In genomic region chr11:73661035-73661628, GRCh38 we compare ENCODE assay signal across 1 cellular context.
A peak's percentile ranks its signal among the peaks of the same experiment; 100 is the strongest.
TF ChIP-seq lines count a peak whose summit lies in the region.

No MANE protein-coding gene starts in this region.

TF ChIP-seq in HEK293, 187 proteins besides CTCF, POLR2A, EP300 and RAD21 (continued from another document):
- no peak for TF ChIP-seq ZBTB6 (tag by site-specific recombination; IDR thresholded peaks at IDR 0.05)
- peak; percentile 84 for TF ChIP-seq ZSCAN30 (tag by site-specific recombination; IDR thresholded peaks at IDR 0.05)
- TF ChIP-seq ZNF660 (tag by site-specific recombination; IDR thresholded peaks at IDR 0.05) = peak; percentile 61; the same call in 1 of the 2 replicates
- TF ChIP-seq ZNF174 (tag by site-specific recombination; IDR thresholded peaks at IDR 0.05) = no peak
- TF ChIP-seq, protein P1, sequence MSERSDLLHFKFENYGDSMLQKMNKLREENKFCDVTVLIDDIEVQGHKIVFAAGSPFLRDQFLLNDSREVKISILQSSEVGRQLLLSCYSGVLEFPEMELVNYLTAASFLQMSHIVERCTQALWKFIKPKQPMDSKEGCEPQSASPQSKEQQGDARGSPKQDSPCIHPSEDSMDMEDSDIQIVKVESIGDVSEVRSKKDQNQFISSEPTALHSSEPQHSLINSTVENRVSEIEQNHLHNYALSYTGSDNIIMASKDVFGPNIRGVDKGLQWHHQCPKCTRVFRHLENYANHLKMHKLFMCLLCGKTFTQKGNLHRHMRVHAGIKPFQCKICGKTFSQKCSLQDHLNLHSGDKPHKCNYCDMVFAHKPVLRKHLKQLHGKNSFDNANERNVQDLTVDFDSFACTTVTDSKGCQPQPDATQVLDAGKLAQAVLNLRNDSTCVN (tag by site-specific recombination; optimal IDR thresholded peaks at IDR 0.05) = peak; percentile 10
- 0 out of 2 replicates have a peak, but pooled peaks have one; percentile 56 for TF ChIP-seq ZNF501 (tag by site-specific recombination; IDR thresholded peaks at IDR 0.05)
- no peak for TF ChIP-seq GLI4 (tag by site-specific recombination; IDR thresholded peaks at IDR 0.05)
- no peak for TF ChIP-seq OSR2 (tag by site-specific recombination; IDR thresholded peaks at IDR 0.05)
- TF ChIP-seq GLIS1 (tag by site-specific recombination; IDR thresholded peaks at IDR 0.05) = no peak
- TF ChIP-seq ZNF335 (tag by site-specific recombination; conservative IDR thresholded peaks at IDR 0.05) = peak; percentile 57
- TF ChIP-seq SETDB1 (IDR thresholded peaks at IDR 0.05; ENCODE audit: insufficient read length, low read length) = no peak
- TF ChIP-seq, protein P2, sequence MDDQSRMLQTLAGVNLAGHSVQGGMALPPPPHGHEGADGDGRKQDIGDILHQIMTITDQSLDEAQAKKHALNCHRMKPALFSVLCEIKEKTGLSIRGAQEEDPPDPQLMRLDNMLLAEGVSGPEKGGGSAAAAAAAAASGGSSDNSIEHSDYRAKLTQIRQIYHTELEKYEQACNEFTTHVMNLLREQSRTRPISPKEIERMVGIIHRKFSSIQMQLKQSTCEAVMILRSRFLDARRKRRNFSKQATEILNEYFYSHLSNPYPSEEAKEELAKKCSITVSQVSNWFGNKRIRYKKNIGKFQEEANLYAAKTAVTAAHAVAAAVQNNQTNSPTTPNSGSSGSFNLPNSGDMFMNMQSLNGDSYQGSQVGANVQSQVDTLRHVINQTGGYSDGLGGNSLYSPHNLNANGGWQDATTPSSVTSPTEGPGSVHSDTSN (CRISPR knock-in tag; IDR thresholded peaks at IDR 0.05) = no peak
- 0 out of 2 replicates have a peak, but pooled peaks have one; percentile 44 for TF ChIP-seq ZEB2 (tag by site-specific recombination; IDR thresholded peaks at IDR 0.05)
- no peak for TF ChIP-seq ZFP37 (tag by site-specific recombination; IDR thresholded peaks at IDR 0.05)
TF ChIP-seq in HEK293: peak in this region for 15.
